ENCODE assay signal across 10 cellular contexts in genomic region chr21:26515257-26515656, GRCh38. TPM values are rescaled to one million over a fixed set of nuclear protein-coding genes. Genes with fewer than 3 reads are reported as not detected.
"Had no signal": no experiment of that assay in that cellular context is flagged by ENCODE, and none has a peak within 500 bp of the region (broad histone marks: within the 10 kb centered on the region; RNA-seq: fewer than 3 reads in every experiment).

No MANE protein-coding gene starts in this region.

- H3K27ac Mint-ChIP-seq: GM23338, IgD-negative memory B cell had no signal

- DNase-seq: H9, HCEC 1CT had no signal

- H3K27ac ChIP-seq: HL-60 had no signal

- H2AFZ ChIP-seq: GM23338 had no signal

- H3K4me1 Mint-ChIP-seq: IgD-negative memory B cell had no signal

- H3K4me3 Mint-ChIP-seq: GM23338, H9, IgD-negative memory B cell had no signal

- FAIRE-seq: H1, H54, HepG2, K562 had no signal

- H3K36me3 Mint-ChIP-seq: IgD-negative memory B cell had no signal

- H3K4me2 ChIP-seq: GM23338 had no signal

- H3K4me3 ChIP-seq: GM23338, K562 had no signal

- H3K27me3 Mint-ChIP-seq: IgD-negative memory B cell had no signal

- ATAC-seq: GM23338, HepG2, K562 had no signal

RNA-seq across cellular contexts. Expression of gene CYYR1, which starts 57.8 kb away (rescaled TPM):
- total RNA-seq: HepG2, HT1080, K562 had no signal
- polyA plus RNA-seq: HepG2, IgD-negative memory B cell, K562 had no signal
